ENCODE assay signal across 1 cellular context in genomic region chr1:10045480-10046355, GRCh38.
A peak's percentile ranks its signal among the peaks of the same experiment; 100 is the strongest.
TF ChIP-seq lines count a peak whose summit lies in the region.

No MANE protein-coding gene starts in this region.

TF ChIP-seq in liver, 16 proteins besides CTCF, POLR2A, EP300 and RAD21 (continued from another document):
- peak in 1 of 2 donors; percentile 35 for TF ChIP-seq HNF4A (conservative IDR thresholded peaks at IDR 0.05)
- no peak for TF ChIP-seq SP1 (IDR thresholded peaks at IDR 0.05)
- peak in 1 of 2 donors; percentile 34 for TF ChIP-seq RXRA (IDR thresholded peaks at IDR 0.05)
- TF ChIP-seq NR2F2 (IDR thresholded peaks at IDR 0.05), result no peak
- TF ChIP-seq ATF3 (IDR thresholded peaks at IDR 0.05), result no peak
- no peak for TF ChIP-seq HNF4G (IDR thresholded peaks at IDR 0.05)
- no peak for TF ChIP-seq GABPA (IDR thresholded peaks at IDR 0.05 in 1 of 2, conservative IDR thresholded peaks at IDR 0.05 in 1 of 2)
- TF ChIP-seq YY1 (IDR thresholded peaks at IDR 0.05), result peak; percentile 55
- TF ChIP-seq REST (IDR thresholded peaks at IDR 0.05), result no peak
